14 cellular contexts compared by ENCODE assay signal in the genomic region with DNA sequence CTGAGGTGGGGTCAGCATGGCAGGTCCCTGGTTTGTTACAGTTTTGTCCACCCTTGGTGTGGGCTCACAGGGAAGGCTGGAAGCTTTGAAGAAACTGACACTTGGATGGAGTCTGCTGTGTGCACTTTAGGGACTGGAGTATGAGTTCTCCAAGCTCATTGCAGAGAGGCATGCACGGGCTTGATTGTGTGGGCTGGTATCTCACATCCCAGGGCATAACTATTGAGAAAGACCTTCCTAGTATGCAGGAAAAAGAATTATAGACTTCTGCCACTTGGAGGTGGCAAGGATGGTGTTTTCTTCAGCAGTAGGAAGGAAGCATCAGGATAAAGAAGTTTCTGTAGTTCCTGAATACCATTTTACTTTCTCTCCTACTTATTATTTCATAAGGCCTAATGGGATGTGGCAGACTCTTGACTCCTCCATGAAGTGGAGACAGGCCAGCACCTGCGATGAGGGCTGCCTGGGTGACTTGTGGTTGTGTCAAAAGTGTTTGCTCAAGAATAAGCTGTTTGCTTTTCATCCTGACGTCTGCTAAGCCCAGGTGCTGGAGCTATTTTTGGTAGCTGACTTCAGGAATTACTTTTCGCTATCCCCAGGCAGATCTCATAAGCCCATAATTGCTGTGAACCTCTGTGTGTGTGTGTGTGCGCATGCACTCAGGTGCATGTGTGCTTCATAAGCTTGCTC.
A peak's percentile ranks its signal among the peaks of the same experiment; 100 is the strongest.
DNase-seq lines count a peak whose midpoint lies in the region; ATAC-seq and TF ChIP-seq lines count a peak whose summit lies in the region.
"Had no signal": no experiment of that assay in that cellular context is flagged by ENCODE, and none has a peak within 500 bp of the region (broad histone marks: within the 10 kb centered on the region; RNA-seq: fewer than 3 reads in every experiment).

No MANE protein-coding gene starts in this region.

- H3K9me3 Mint-ChIP-seq in activated CD8-positive, alpha-beta T cell treated with anti-CD3 and anti-CD28 coated beads for 36 hours: no peaks in the 10 kb centered on the region
- H3K9me3 Mint-ChIP-seq: dendritic cell treated with granulocyte-macrophage colony-stimulating factor and Interleukin-4, amounts not matched to agents 40 ng/mL and 50 ng/mL, for 4 days; natural killer cell had no signal

- no peak overlapping the region for H3K27ac Mint-ChIP-seq in activated CD8-positive, alpha-beta T cell treated with anti-CD3 and anti-CD28 coated beads for 36 hours
- H3K27ac Mint-ChIP-seq: dendritic cell treated with granulocyte-macrophage colony-stimulating factor and Interleukin-4, amounts not matched to agents 40 ng/mL and 50 ng/mL, for 4 days; natural killer cell had no signal

- H3K36me3 Mint-ChIP-seq in activated CD8-positive, alpha-beta T cell treated with anti-CD3 and anti-CD28 coated beads for 36 hours (ENCODE audit: low read depth): peaks cover 2% of the 10 kb centered on the region
- H3K36me3 Mint-ChIP-seq: natural killer cell had no signal

- POLR2A ChIA-PET in activated CD8-positive, alpha-beta T cell treated with anti-CD3 and anti-CD28 coated beads for 36 hours (lab: Charles Lee): no interaction called here

- H3K4me3 Mint-ChIP-seq in activated CD8-positive, alpha-beta T cell treated with anti-CD3 and anti-CD28 coated beads for 36 hours: no peak overlapping the region
- H3K4me3 Mint-ChIP-seq: dendritic cell treated with granulocyte-macrophage colony-stimulating factor and Interleukin-4, amounts not matched to agents 40 ng/mL and 50 ng/mL, for 4 days; natural killer cell had no signal

- 66 to 68% methylated on average over 5 of the region's 5 CpGs for WGBS in upper lobe of left lung, 2 donors

- TF ChIP-seq CTCF in breast epithelium (IDR thresholded peaks at IDR 0.05) (no peak), upper lobe of left lung (IDR thresholded peaks at IDR 0.05) (no peak)
- TF ChIP-seq CTCF in activated CD8-positive, alpha-beta T cell treated with anti-CD3 and anti-CD28 coated beads for 36 hours (IDR thresholded peaks at IDR 0.05): no peak

- no peaks in the 10 kb centered on the region for H3K4me1 ChIP-seq in breast epithelium
- peaks cover 0 to 21% (median 0%) of the 10 kb centered on the region in 4 donors for H3K4me1 ChIP-seq in upper lobe of left lung

- H3K27ac ChIP-seq in breast epithelium (peak overlapping the region; percentile 8 to 28), upper lobe of left lung (peak overlapping the region in 2 of 4 donors; percentile 4 to 23)

- H3K27me3 ChIP-seq in breast epithelium (no peaks in the 10 kb centered on the region), upper lobe of left lung (no peaks in the 10 kb centered on the region)

- TF ChIP-seq EP300 in upper lobe of left lung (IDR thresholded peaks at IDR 0.05): peak in 2 of 4 donors; percentile 6 to 81

- H3K4me3 ChIP-seq in breast epithelium (no peak overlapping the region), upper lobe of left lung (no peak overlapping the region)

- H3K9me3 ChIP-seq in breast epithelium (no peaks in the 10 kb centered on the region), upper lobe of left lung (no peaks in the 10 kb centered on the region)

- ATAC-seq in upper lobe of left lung (ENCODE audit: low FRiP score in 2 of 2) (peak; percentile 62 to 92), HG02623 (IDR thresholded peaks at IDR 0.05; ENCODE audit: unreplicated experiment) (no peak)
- no peak for ATAC-seq in activated CD8-positive, alpha-beta T cell treated with anti-CD3 and anti-CD28 coated beads for 36 hours
- ATAC-seq: natural killer cell, Panc1 had no signal

- H3K27me3 Mint-ChIP-seq in activated CD8-positive, alpha-beta T cell treated with anti-CD3 and anti-CD28 coated beads for 36 hours: no peaks in the 10 kb centered on the region
- H3K27me3 Mint-ChIP-seq: dendritic cell treated with granulocyte-macrophage colony-stimulating factor and Interleukin-4, amounts not matched to agents 40 ng/mL and 50 ng/mL, for 4 days had no signal

- DNase-seq in NCI-H1694 treated with DMSO at 0.1 percent for 48 hours (lab: John Stamatoyannopoulos, UW) (peak; percentile 2), NCI-H1694 (lab: John Stamatoyannopoulos, UW) (no peak), NCI-H510A (lab: John Stamatoyannopoulos, UW) (peak; percentile 94), breast epithelium (ENCODE audit: low spot score in 2 of 2) (peak; percentile 63 to 64), upper lobe of left lung (peak in 1 of 2 donors; percentile 84), SW480 (ENCODE audit: low spot score) (no peak)
- no peak for DNase-seq in activated CD8-positive, alpha-beta T cell treated with anti-CD3 and anti-CD28 coated beads for 36 hours
- DNase-seq: Kasumi-1, natural killer cell, T1000, trophoblast cell had no signal

- H3K36me3 ChIP-seq in breast epithelium: no peaks in the 10 kb centered on the region
- H3K36me3 ChIP-seq in upper lobe of left lung: no peaks in the 10 kb centered on the region

- H3K4me1 Mint-ChIP-seq in activated CD8-positive, alpha-beta T cell treated with anti-CD3 and anti-CD28 coated beads for 36 hours (ENCODE audit: low read depth): no peaks in the 10 kb centered on the region
- H3K4me1 Mint-ChIP-seq: natural killer cell had no signal

- intact Hi-C loops in breast epithelium (cut with DNase I; ENCODE audit: low total_unique reads): no loop called here
- intact Hi-C loops in activated CD8-positive, alpha-beta T cell treated with anti-CD3 and anti-CD28 coated beads for 36 hours (cut with micrococcal nuclease): no loop called here

- TF ChIP-seq POLR2A in breast epithelium (IDR thresholded peaks at IDR 0.05) (no peak), upper lobe of left lung (IDR thresholded peaks at IDR 0.05) (no peak)

- CTCF ChIA-PET in activated CD8-positive, alpha-beta T cell treated with anti-CD3 and anti-CD28 coated beads for 36 hours (lab: Charles Lee): interaction anchor here (0.7 kb wide), 1 partner anchor 635 kb away, joined by 3 read pairs; no protein-coding TSS in a partner anchor

Comparison
In these comparisons a context has a peak if more than half of its experiments do, and no peak if none do; other contexts are left out.
1. DNase-seq: peak in NCI-H1694 treated with DMSO at 0.1 percent for 48 hours (single experiment), NCI-H510A (single experiment) and breast epithelium (2 of 2); none in NCI-H1694 (single experiment), SW480 (single experiment) and activated CD8-positive, alpha-beta T cell treated with anti-CD3 and anti-CD28 coated beads for 36 hours (single experiment).
2. ATAC-seq: peak in upper lobe of left lung (2 of 2); none in HG02623 (single experiment) and activated CD8-positive, alpha-beta T cell treated with anti-CD3 and anti-CD28 coated beads for 36 hours (single experiment).